Comparison of ENCODE assay signal across 17 cellular contexts in genomic region chr15:43274136-43274535, GRCh38. TPM values are rescaled to one million over a fixed set of nuclear protein-coding genes. Genes with fewer than 3 reads are reported as not detected.
DNase-seq lines count a peak whose midpoint lies in the region; ATAC-seq and TF ChIP-seq lines count a peak whose summit lies in the region.
"Had no signal": no experiment of that assay in that cellular context is flagged by ENCODE, and none has a peak within 500 bp of the region (broad histone marks: within the 10 kb centered on the region; RNA-seq: fewer than 3 reads in every experiment).

No MANE protein-coding gene starts in this region.

- H2BK120ac ChIP-seq in IMR-90 (ENCODE audit: low read depth, low read length), result no peak overlapping the region

- H4K20me1 ChIP-seq in IMR-90 (ENCODE audit: insufficient read depth, low read length), result no peaks in the 10 kb centered on the region

- H4K5ac ChIP-seq in IMR-90 (ENCODE audit: low read depth, low read length), result no peak overlapping the region

- 0 out of 2 replicates have a peak, but pooled peaks cover 2% of the 10 kb centered on the region for H3K9me1 ChIP-seq in IMR-90 (ENCODE audit: insufficient read depth, low read length)

- peak overlapping the region; percentile 61 for H2AFZ ChIP-seq in IMR-90 (replicated peaks; ENCODE audit: low read length, poor library complexity)

- no peak for TF ChIP-seq POLR2A in IMR-90 (IDR thresholded peaks at IDR 0.05; ENCODE audit: low read depth, low read length)

- no peak overlapping the region for H2BK15ac ChIP-seq in IMR-90 (ENCODE audit: low read depth, low read length)

- peaks cover 2% of the 10 kb centered on the region; the same call in 1 of the 2 replicates for H3K9me3 ChIP-seq in IMR-90 (ENCODE audit: control insufficient read depth, insufficient read depth, low read length)
- no peaks in the 10 kb centered on the region for H3K9me3 ChIP-seq in right cardiac atrium (ENCODE audit: control insufficient read depth, low read length)
- H3K9me3 ChIP-seq: Peyer's patch had no signal

- no peak overlapping the region for H2BK20ac ChIP-seq in IMR-90 (ENCODE audit: low read depth, low read length)

- POLR2A ChIA-PET in IMR-90 (lab: Charles Lee; ENCODE audit: unreplicated experiment) (no interaction called here), MCF 10A (lab: Yijun Ruan, JAX) (interaction anchor here (1.3 kb wide), 1 partner anchor 49 kb away, joined by 3 read pairs; no protein-coding TSS in a partner anchor)

- no peak overlapping the region for H3K9ac ChIP-seq in IMR-90 (ENCODE audit: low read depth, low read length)

- H3K4me1 Mint-ChIP-seq in MCF 10A (ENCODE audit: insufficient read depth, unreplicated experiment), result peaks cover 6% of the 10 kb centered on the region
- peaks cover 32 to 39% of the 10 kb centered on the region in 2 donors for H3K4me1 Mint-ChIP-seq in stimulated activated naive B cell treated with anti-CD40 and anti-IgM and Interleukin-4, amounts not matched to agents 10 μg/mL and 1 μg/mL and 100 μg/mL, for 72 hours
- peaks cover 5% of the 10 kb centered on the region for H3K4me1 Mint-ChIP-seq in T-helper 2 cell treated with Interferon-gamma antibody and Interleukin-4, amounts not matched to agents 5 μg/mL and 100 μg/mL, for 36 hours (ENCODE audit: low read depth)

- H3K27ac Mint-ChIP-seq in MCF 10A (ENCODE audit: low read depth, unreplicated experiment), result peak overlapping the region; percentile 71
- peak overlapping the region; percentile 68 for H3K27ac Mint-ChIP-seq in stimulated activated naive B cell treated with anti-CD40 and anti-IgM and Interleukin-4, amounts not matched to agents 10 μg/mL and 1 μg/mL and 100 μg/mL, for 72 hours
- no peak overlapping the region for H3K27ac Mint-ChIP-seq in T-helper 2 cell treated with Interferon-gamma antibody and Interleukin-4, amounts not matched to agents 5 μg/mL and 100 μg/mL, for 36 hours

- WGBS in IMR-90 (ENCODE audit: extremely low coverage in 2 of 2, insufficient read length in 1 of 2), 2 experiments, result 48% methylated on average over 3 of the region's 9 CpGs; no CpG with 5 or more reads in 1 of the 2 experiments
- 48% methylated on average over 9 of the region's 9 CpGs for WGBS in right cardiac atrium

- H3K27me3 Mint-ChIP-seq in MCF 10A (ENCODE audit: insufficient read depth, unreplicated experiment), result peaks cover 44% of the 10 kb centered on the region
- H3K27me3 Mint-ChIP-seq in stimulated activated naive B cell treated with anti-CD40 and anti-IgM and Interleukin-4, amounts not matched to agents 10 μg/mL and 1 μg/mL and 100 μg/mL, for 72 hours, result no peaks in the 10 kb centered on the region
- peaks cover 4% of the 10 kb centered on the region for H3K27me3 Mint-ChIP-seq in T-helper 2 cell treated with Interferon-gamma antibody and Interleukin-4, amounts not matched to agents 5 μg/mL and 100 μg/mL, for 36 hours (ENCODE audit: low read depth)

- no peak overlapping the region for H3K14ac ChIP-seq in IMR-90 (replicated peaks; ENCODE audit: low read depth, low read length)

- H4K91ac ChIP-seq in IMR-90 (ENCODE audit: insufficient read depth, low read depth, low read length), result no peak overlapping the region

- CTCF ChIA-PET in IMR-90 (lab: Yijun Ruan, JAX) (no interaction called here), MCF 10A (lab: Yijun Ruan, JAX) (interaction anchor here (1.4 to 2.3 kb wide), 3 partner anchors 10 to 48 kb away, joined by 3 to 8 read pairs (median 5); no protein-coding TSS in a partner anchor)

- TF ChIP-seq CTCF in IMR-90 (conservative IDR thresholded peaks at IDR 0.05; ENCODE audit: low read depth, low read length), result no peak
- no peak for TF ChIP-seq CTCF in MCF 10A (IDR thresholded peaks at IDR 0.05; ENCODE audit: unreplicated experiment)

- no peak overlapping the region for H3K56ac ChIP-seq in IMR-90 (ENCODE audit: extremely low read depth, insufficient read depth, low read length)

- H2AK9ac ChIP-seq in IMR-90 (replicated peaks; ENCODE audit: low read depth, low read length, poor library complexity), result peak overlapping the region; percentile 3

- H3K27ac ChIP-seq in IMR-90 (ENCODE audit: insufficient read depth, low read length), result no peak overlapping the region
- H3K27ac ChIP-seq in right cardiac atrium (ENCODE audit: low read length), result no peak overlapping the region
- H3K27ac ChIP-seq: C4-2B, Peyer's patch, WERI-Rb-1 had no signal

- no peak for DNase-seq in IMR-90
- peak; percentile 64 for DNase-seq in MCF 10A (ENCODE audit: unreplicated experiment)
- peak; percentile 59 to 86 (median 84) for DNase-seq in right cardiac atrium
- no peak for DNase-seq in stimulated activated naive B cell treated with anti-CD40 and anti-IgM and Interleukin-4, amounts not matched to agents 10 μg/mL and 1 μg/mL and 100 μg/mL, for 72 hours
- no peak for DNase-seq in T-helper 2 cell treated with Interferon-gamma antibody and Interleukin-4, amounts not matched to agents 5 μg/mL and 100 μg/mL, for 36 hours (ENCODE audit: low spot score)
- DNase-seq in NAMALWA (ENCODE audit: low spot score), result no peak
- DNase-seq: activated CD8-positive, alpha-beta memory T cell treated with anti-CD3 and anti-CD28 coated beads for 24 hours; DMS79 treated with DMSO at 0.1 percent for 48 hours; erythroblast; MM.1S; NCI-H1930; NCI-H526 treated with DMSO at 0.1 percent for 48 hours; WERI-Rb-1 had no signal

- in situ Hi-C loops in IMR-90 (cut with MboI; ENCODE audit: low sequenced_read_pairs), result no loop called here

- H2BK5ac ChIP-seq in IMR-90 (ENCODE audit: low read depth, low read length, poor library complexity, severe bottlenecking), result no peak overlapping the region

- ATAC-seq in IMR-90 (ENCODE audit: low read depth) (no peak), right cardiac atrium (peak; percentile 88 to 91), GM21381 (IDR thresholded peaks at IDR 0.05; ENCODE audit: unreplicated experiment) (no peak)
- no peak for ATAC-seq in stimulated activated naive B cell treated with anti-CD40 and anti-IgM and Interleukin-4, amounts not matched to agents 10 μg/mL and 1 μg/mL and 100 μg/mL, for 72 hours (replicated peaks)

- H2AK5ac ChIP-seq in IMR-90 (ENCODE audit: low read depth, low read length), result no peak overlapping the region

- H3K4ac ChIP-seq in IMR-90 (ENCODE audit: low read depth, low read length), result no peak overlapping the region

- intact Hi-C loops in IMR-90 (cut with micrococcal nuclease) (no loop called here), MCF 10A (cut with micrococcal nuclease) (no loop called here), right cardiac atrium (cut with DNase I) (no loop called here)

- peaks cover 52% of the 10 kb centered on the region for H3K27me3 ChIP-seq in IMR-90 (ENCODE audit: control insufficient read depth, insufficient read depth, low read length)
- H3K27me3 ChIP-seq in right cardiac atrium (ENCODE audit: control insufficient read depth, insufficient read depth), result no peaks in the 10 kb centered on the region
- H3K27me3 ChIP-seq: Peyer's patch had no signal

- no peak overlapping the region for H3K4me2 ChIP-seq in IMR-90 (ENCODE audit: low read depth, low read length)

- no peak overlapping the region for H3K4me3 Mint-ChIP-seq in MCF 10A (ENCODE audit: unreplicated experiment)
- H3K4me3 Mint-ChIP-seq in stimulated activated naive B cell treated with anti-CD40 and anti-IgM and Interleukin-4, amounts not matched to agents 10 μg/mL and 1 μg/mL and 100 μg/mL, for 72 hours, result no peak overlapping the region
- H3K4me3 Mint-ChIP-seq in T-helper 2 cell treated with Interferon-gamma antibody and Interleukin-4, amounts not matched to agents 5 μg/mL and 100 μg/mL, for 36 hours, result no peak overlapping the region

- H3K4me3 ChIP-seq in IMR-90 (ENCODE audit: insufficient read depth, low read depth, low read length), result no peak overlapping the region
- no peak overlapping the region for H3K4me3 ChIP-seq in right cardiac atrium (ENCODE audit: low read length)
- H3K4me3 ChIP-seq: Peyer's patch had no signal

- no peak overlapping the region for H4K8ac ChIP-seq in IMR-90 (ENCODE audit: low read depth in 2 of 2, low read length in 2 of 2)

- H3K23ac ChIP-seq in IMR-90 (ENCODE audit: low read depth, low read length), result no peak overlapping the region

- no peaks in the 10 kb centered on the region for H3K36me3 Mint-ChIP-seq in MCF 10A (ENCODE audit: insufficient read depth, unreplicated experiment)
- H3K36me3 Mint-ChIP-seq in stimulated activated naive B cell treated with anti-CD40 and anti-IgM and Interleukin-4, amounts not matched to agents 10 μg/mL and 1 μg/mL and 100 μg/mL, for 72 hours, result peaks cover 0 to 6% of the 10 kb centered on the region in 2 donors
- H3K36me3 Mint-ChIP-seq in T-helper 2 cell treated with Interferon-gamma antibody and Interleukin-4, amounts not matched to agents 5 μg/mL and 100 μg/mL, for 36 hours (ENCODE audit: low read depth), result no peaks in the 10 kb centered on the region

- H3K4me1 ChIP-seq in IMR-90 (ENCODE audit: control insufficient read depth, insufficient read depth, low read length) (no peaks in the 10 kb centered on the region), right cardiac atrium (ENCODE audit: control insufficient read depth, insufficient read depth, low read length) (no peaks in the 10 kb centered on the region)

- no peaks in the 10 kb centered on the region for H3K9me3 Mint-ChIP-seq in MCF 10A (ENCODE audit: unreplicated experiment)
- peaks cover 0 to 6% of the 10 kb centered on the region in 2 donors for H3K9me3 Mint-ChIP-seq in stimulated activated naive B cell treated with anti-CD40 and anti-IgM and Interleukin-4, amounts not matched to agents 10 μg/mL and 1 μg/mL and 100 μg/mL, for 72 hours
- H3K9me3 Mint-ChIP-seq in T-helper 2 cell treated with Interferon-gamma antibody and Interleukin-4, amounts not matched to agents 5 μg/mL and 100 μg/mL, for 36 hours, result no peaks in the 10 kb centered on the region

- BruUV-seq in IMR-90 (replicated peaks; lab: Mats Ljungman, UMichigan) (no TSS peak), MCF 10A (replicated peaks; lab: Mats Ljungman, UMichigan) (no TSS peak)

- no peak overlapping the region for H3K18ac ChIP-seq in IMR-90 (ENCODE audit: low read depth, low read length)

- dilution Hi-C loops in IMR-90 (cut with HindIII; ENCODE audit: low sequenced_read_pairs, unreplicated experiment), result no loop called here

- no peaks in the 10 kb centered on the region for H3K79me1 ChIP-seq in IMR-90 (ENCODE audit: low read depth in 1 of 2, low read length in 2 of 2)

- H3K36me3 ChIP-seq in IMR-90 (ENCODE audit: control insufficient read depth, insufficient read depth, low read length), result no peaks in the 10 kb centered on the region
- H3K36me3 ChIP-seq: Peyer's patch, WERI-Rb-1 had no signal

- no peak for TF ChIP-seq RAD21 in IMR-90 (IDR thresholded peaks at IDR 0.05; ENCODE audit: low read length)

RNA-seq across cellular contexts. Expression of gene TGM5, which starts 7.4 kb away (rescaled TPM):
- not detected in 2 replicates for total RNA-seq in IMR-90 (2012; rRNA removed)
- polyA plus RNA-seq in IMR-90 (2012; rRNA removed), result not detected in 2 replicates
- polyA plus RNA-seq in IMR-90 (2012; cell fraction: cytosol; rRNA removed), result not detected in 2 replicates
- not detected in 2 replicates for polyA plus RNA-seq in IMR-90 (2012; cell fraction: nucleus; rRNA removed; ENCODE audit: low replicate concordance)
- total RNA-seq in MCF 10A (2022), result 0.12 TPM in 1 of 2 replicates, not detected in the other
- total RNA-seq in right cardiac atrium, result not detected
- 0.02 TPM for polyA plus RNA-seq in right cardiac atrium
- total RNA-seq: kidney epithelial cell, Peyer's patch had no signal

RNA-seq across cellular contexts. Expression of gene TGM7, which starts 27.9 kb away (rescaled TPM):
- total RNA-seq in IMR-90 (2012; rRNA removed) (not detected in 2 replicates), MCF 10A (2022) (not detected in 2 replicates), right cardiac atrium (not detected)
- polyA plus RNA-seq in IMR-90 (2012; rRNA removed) (not detected in 2 replicates), right cardiac atrium (not detected)
- not detected in 2 replicates for polyA plus RNA-seq in IMR-90 (2012; cell fraction: cytosol; rRNA removed)
- polyA plus RNA-seq in IMR-90 (2012; cell fraction: nucleus; rRNA removed; ENCODE audit: low replicate concordance), result not detected in 2 replicates
- total RNA-seq: kidney epithelial cell, Peyer's patch had no signal

RNA-seq across cellular contexts. Expression of gene EPB42, which starts 53.3 kb away (rescaled TPM):
- total RNA-seq in IMR-90 (2012; rRNA removed), result not detected in 2 replicates
- not detected in 2 replicates for polyA plus RNA-seq in IMR-90 (2012; rRNA removed)
- polyA plus RNA-seq in IMR-90 (2012; cell fraction: cytosol; rRNA removed), result not detected in 2 replicates
- polyA plus RNA-seq in IMR-90 (2012; cell fraction: nucleus; rRNA removed; ENCODE audit: low replicate concordance), result not detected in 2 replicates
- total RNA-seq in MCF 10A (2022), result not detected in 2 replicates
- total RNA-seq in right cardiac atrium, result not detected
- not detected for polyA plus RNA-seq in right cardiac atrium
- total RNA-seq: kidney epithelial cell, Peyer's patch had no signal

RNA-seq across cellular contexts. Expression of gene LCMT2, which starts 56.2 kb away (rescaled TPM):
- total RNA-seq in IMR-90 (2012; rRNA removed) (9.7 and 12.2 TPM in 2 replicates), MCF 10A (2022) (8.7 and 9.8 TPM in 2 replicates), right cardiac atrium (10 to 100 TPM in 1 of 4 donors, 1 to 10 TPM in 3; 7.9 to 10.4 (median 9.6) TPM)
- polyA plus RNA-seq in IMR-90 (2012; rRNA removed) (5.7 and 5.8 TPM in 2 replicates), right cardiac atrium (5.4 TPM)
- polyA plus RNA-seq in IMR-90 (2012; cell fraction: cytosol; rRNA removed), result 1.8 and 3.7 TPM in 2 replicates
- polyA plus RNA-seq in IMR-90 (2012; cell fraction: nucleus; rRNA removed; ENCODE audit: low replicate concordance), result 0.96 and 3.0 TPM in 2 replicates

Comparison
In these comparisons a context has a peak if more than half of its experiments do, and no peak if none do; other contexts are left out.
1. ATAC-seq: peak in right cardiac atrium (2 of 2); none in IMR-90 (single experiment), stimulated activated naive B cell treated with anti-CD40 and anti-IgM and Interleukin-4, amounts not matched to agents 10 μg/mL and 1 μg/mL and 100 μg/mL, for 72 hours (0 of 2) and GM21381 (single experiment).
2. DNase-seq: peak in MCF 10A (single experiment) and right cardiac atrium (3 of 3); none in IMR-90 (single experiment), stimulated activated naive B cell treated with anti-CD40 and anti-IgM and Interleukin-4, amounts not matched to agents 10 μg/mL and 1 μg/mL and 100 μg/mL, for 72 hours (single experiment), T-helper 2 cell treated with Interferon-gamma antibody and Interleukin-4, amounts not matched to agents 5 μg/mL and 100 μg/mL, for 36 hours (single experiment) and NAMALWA (single experiment).